8 cellular contexts compared by ENCODE assay signal in genomic region chr20:36399147-36399968, GRCh38.
DNase-seq lines count a peak whose midpoint lies in the region; ATAC-seq and TF ChIP-seq lines count a peak whose summit lies in the region.

No MANE protein-coding gene starts in this region.

- H3K4me3 ChIP-seq in AG04450 (ENCODE audit: low read depth, low read length) (no peak overlapping the region), GM06990 (replicated peaks; ENCODE audit: low read depth, low read length) (no peak overlapping the region)

- intact Hi-C loops in head of caudate nucleus (cut with DNase I), result no loop called here

- H3K27me3 ChIP-seq in AG04450 (ENCODE audit: control insufficient read depth, insufficient read depth, low read length) (peaks cover 36% of the 10 kb centered on the region), GM06990 (replicated peaks; ENCODE audit: control insufficient read depth, insufficient read depth, low read length) (no peaks in the 10 kb centered on the region; the same call in 1 of the 2 replicates)

- POLR2A ChIA-PET in AG04450 (lab: Yijun Ruan, JAX), result no interaction called here

- CTCF ChIA-PET in AG04450 (lab: Charles Lee), result interaction anchor here (0.6 to 1.2 kb wide), 4 partner anchors 40 to 197 kb away, joined by 3 to 6 read pairs (median 4); no protein-coding TSS in a partner anchor

- TF ChIP-seq CTCF in AG04450 (IDR thresholded peaks at IDR 0.05; ENCODE audit: low read depth, low read length) (peak; percentile 21; the same call in 1 of the 2 replicates), GM06990 (IDR thresholded peaks at IDR 0.05; ENCODE audit: insufficient read depth, low read length, poor library complexity, severe bottlenecking) (peak; percentile 54)

- no peak for ATAC-seq in HG03442 (IDR thresholded peaks at IDR 0.05; ENCODE audit: unreplicated experiment)

- H3K9me3 ChIP-seq in AG04450 (ENCODE audit: control insufficient read depth, insufficient read depth, low read length), result no peaks in the 10 kb centered on the region

- no peak overlapping the region for H3K27ac ChIP-seq in AG04450 (ENCODE audit: low read depth, low read length)

- H3K36me3 ChIP-seq in GM06990 (ENCODE audit: control insufficient read depth, insufficient read depth, low read length), result no peaks in the 10 kb centered on the region

- DNase-seq in AG04450 (ENCODE audit: low read depth, low spot score), result no peak
- DNase-seq in GM06990 (ENCODE audit: extremely low read depth, insufficient read length), result no peak
- DNase-seq in NCI-H2196 treated with DMSO at 0.1 percent for 48 hours (lab: John Stamatoyannopoulos, UW; ENCODE audit: unreplicated experiment), result peak; percentile 50
- peak; percentile 3 for DNase-seq in activated CD8-positive, alpha-beta memory T cell treated with anti-CD3 and anti-CD28 coated beads, Interleukin-2, amount 50 U/mL, for 24 hours (ENCODE audit: extremely low read depth)
- DNase-seq in head of caudate nucleus, result peak in 39 of 42 donors; percentile 29 to 86 (median 61)
- DNase-seq in stimulated activated CD8-positive, alpha-beta memory T cell treated with anti-CD3 and anti-CD28 coated beads, Interleukin-4, amount 100 ng/mL, for 24 hours (ENCODE audit: low read depth), result peak; percentile 10
- no peak for DNase-seq in NOMO-1 treated with dmso at 0.1 percent for 144 hours (lab: John Stamatoyannopoulos, UW; ENCODE audit: unreplicated experiment)

Comparison
In these comparisons a context has a peak if more than half of its experiments do, and no peak if none do; other contexts are left out.
1. DNase-seq: peak in NCI-H2196 treated with DMSO at 0.1 percent for 48 hours (single experiment), activated CD8-positive, alpha-beta memory T cell treated with anti-CD3 and anti-CD28 coated beads, Interleukin-2, amount 50 U/mL, for 24 hours (single experiment), head of caudate nucleus (39 of 42) and stimulated activated CD8-positive, alpha-beta memory T cell treated with anti-CD3 and anti-CD28 coated beads, Interleukin-4, amount 100 ng/mL, for 24 hours (single experiment); none in AG04450 (single experiment), GM06990 (single experiment) and NOMO-1 treated with dmso at 0.1 percent for 144 hours (single experiment).